Comparison of ENCODE assay signal across 14 cellular contexts in genomic region chr2:216553093-216553478, GRCh38. TPM values are rescaled to one million over a fixed set of nuclear protein-coding genes. Genes with fewer than 3 reads are reported as not detected.
DNase-seq lines count a peak whose midpoint lies in the region; ATAC-seq and TF ChIP-seq lines count a peak whose summit lies in the region.
"Had no signal": no experiment of that assay in that cellular context is flagged by ENCODE, and none has a peak within 500 bp of the region (broad histone marks: within the 10 kb centered on the region; RNA-seq: fewer than 3 reads in every experiment).

No MANE protein-coding gene starts in this region.

- TF ChIP-seq CTCF in VCaP (conservative IDR thresholded peaks at IDR 0.05), result no peak

- no peak overlapping the region for H3K14ac ChIP-seq in trophoblast cell (ENCODE audit: low read length)

- H3K36me3 ChIP-seq in trophoblast cell (ENCODE audit: control insufficient read depth in 1 of 2, insufficient read depth in 2 of 2, low read length in 2 of 2), result no peaks in the 10 kb centered on the region
- H3K36me3 ChIP-seq: HAP-1 had no signal

- DNase-seq in ELR (ENCODE audit: low read depth) (peak; percentile 65), hepatic stellate cell (ENCODE audit: low spot score) (peak; percentile 57), trophoblast cell (no peak), NCI-H2081 (lab: John Stamatoyannopoulos, UW) (no peak)
- DNase-seq: activated CD4-positive, alpha-beta memory T cell treated with anti-CD3 and anti-CD28 coated beads for 36 hours; activated effector memory CD4-positive, alpha-beta T cell treated with anti-CD3 and anti-CD28 coated beads, Interleukin-2, amount 50 U/mL, for 16 hours; DND-41; NCI-H1105 treated with DMSO at 0.1 percent for 48 hours; stimulated activated CD4-positive, alpha-beta T cell treated with anti-CD3 and anti-CD28 coated beads, Interleukin-2, amount 100 ng/mL, for 24 hours had no signal

- no peaks in the 10 kb centered on the region for H3K79me2 ChIP-seq in trophoblast cell (ENCODE audit: control insufficient read depth, insufficient read depth, low read length, poor library complexity)

- no CpG with 5 or more reads among the region's 1 CpG for WGBS in trophoblast cell (ENCODE audit: extremely low coverage, insufficient coverage, insufficient read length)

- no peak overlapping the region for H3K4me2 ChIP-seq in trophoblast cell (ENCODE audit: low read length)

- peak overlapping the region; percentile 93 for H3K27ac ChIP-seq in VCaP
- no peak overlapping the region for H3K27ac ChIP-seq in trophoblast cell (ENCODE audit: low read depth, low read length)

- no peak for ATAC-seq in HG02840 (IDR thresholded peaks at IDR 0.05; ENCODE audit: low FRiP score, unreplicated experiment)
- ATAC-seq in GM21576 (IDR thresholded peaks at IDR 0.05; ENCODE audit: unreplicated experiment), result no peak
- ATAC-seq in HG03196 (IDR thresholded peaks at IDR 0.05; ENCODE audit: unreplicated experiment), result no peak

- no peak overlapping the region for H3K23ac ChIP-seq in trophoblast cell (ENCODE audit: low read length)

- no peaks in the 10 kb centered on the region for H3K27me3 ChIP-seq in trophoblast cell (ENCODE audit: insufficient read depth, low read length)

- H4K91ac ChIP-seq in trophoblast cell (ENCODE audit: low read depth, low read length), result no peak overlapping the region

- no peak overlapping the region for H3K18ac ChIP-seq in trophoblast cell (ENCODE audit: low read length)

- H2BK12ac ChIP-seq in trophoblast cell (ENCODE audit: low read length), result no peak overlapping the region

- H2AK5ac ChIP-seq in trophoblast cell (ENCODE audit: low read length), result no peak overlapping the region

- no peak overlapping the region for H3K4me3 ChIP-seq in trophoblast cell (ENCODE audit: low read depth, low read length)
- H3K4me3 ChIP-seq: HAP-1 had no signal

- no peak overlapping the region for H2BK120ac ChIP-seq in trophoblast cell (ENCODE audit: insufficient read depth, low read length, poor library complexity)

- H3K9ac ChIP-seq in trophoblast cell (ENCODE audit: low read length), result no peak overlapping the region

- no peak overlapping the region for H3K4ac ChIP-seq in trophoblast cell (ENCODE audit: low read depth, low read length)

- H4K8ac ChIP-seq in trophoblast cell (ENCODE audit: low read depth, low read length), result no peak overlapping the region

- H3K79me1 ChIP-seq in trophoblast cell (ENCODE audit: low read length), result peaks cover 2% of the 10 kb centered on the region

- H4K12ac ChIP-seq in trophoblast cell (ENCODE audit: low read depth, low read length), result no peak overlapping the region

- peaks cover 5 to 6% of the 10 kb centered on the region in 2 experiments for H3K4me1 ChIP-seq in trophoblast cell (ENCODE audit: control insufficient read depth in 1 of 2, insufficient read depth in 2 of 2, low read length in 2 of 2)
- H3K4me1 ChIP-seq: HAP-1 had no signal

- no peak overlapping the region for H2BK5ac ChIP-seq in trophoblast cell (ENCODE audit: low read depth, low read length, poor library complexity)

- peak overlapping the region; percentile 32 for H2AFZ ChIP-seq in trophoblast cell (ENCODE audit: insufficient read depth, low read length, poor library complexity)

- no peaks in the 10 kb centered on the region for H3K9me3 ChIP-seq in trophoblast cell (ENCODE audit: insufficient read depth, low read depth, low read length)
- H3K9me3 ChIP-seq: HAP-1 had no signal

RNA-seq across cellular contexts. Expression of gene RPL37A, which starts 54.4 kb away (rescaled TPM):
- polyA plus RNA-seq in trophoblast cell (2013), result 7,266 and 7,276 TPM in 2 replicates

Comparison
In these comparisons a context has a peak if more than half of its experiments do, and no peak if none do; other contexts are left out.
1. DNase-seq: peak in ELR (single experiment) and hepatic stellate cell (single experiment); none in trophoblast cell (0 of 2) and NCI-H2081 (0 of 2).